In genomic region chr13:20127263-20127562, GRCh38 we compare ENCODE assay signal across 8 cellular contexts. TPM values are rescaled to one million over a fixed set of nuclear protein-coding genes. Genes with fewer than 3 reads are reported as not detected.
A peak's percentile ranks its signal among the peaks of the same experiment; 100 is the strongest.
DNase-seq lines count a peak whose midpoint lies in the region; ATAC-seq, FAIRE-seq and TF ChIP-seq lines count a peak whose summit lies in the region.

No MANE protein-coding gene starts in this region.

- H3K4me3 ChIP-seq in MG63 (peak overlapping the region; percentile 53), coronary artery (peak overlapping the region; percentile 89)
- H3K4me3 ChIP-seq in naive thymus-derived CD4-positive, alpha-beta T cell (ENCODE audit: low read length): peak overlapping the region; percentile 60

- POLR2A ChIA-PET in naive thymus-derived CD4-positive, alpha-beta T cell (lab: Charles Lee): interaction anchor here (1.0 to 1.5 kb wide), 2 partner anchors 9 to 14 kb away, joined by 3 to 4 read pairs; no protein-coding TSS in a partner anchor

- ATAC-seq in GM18873 (IDR thresholded peaks at IDR 0.05; ENCODE audit: low FRiP score, unreplicated experiment) (peak; percentile 8), HG02870 (IDR thresholded peaks at IDR 0.05; ENCODE audit: unreplicated experiment) (no peak), HG03039 (IDR thresholded peaks at IDR 0.05; ENCODE audit: unreplicated experiment) (no peak)
- peak; percentile 31 for ATAC-seq in naive thymus-derived CD4-positive, alpha-beta T cell

- FAIRE-seq in D721Med (lab: Jason Lieb, UNC): no peak

- H3K27me3 ChIP-seq in MG63: no peaks in the 10 kb centered on the region
- H3K27me3 ChIP-seq in naive thymus-derived CD4-positive, alpha-beta T cell (ENCODE audit: control insufficient read depth in 2 of 2, insufficient read depth in 2 of 2, low read length in 2 of 2): peaks cover 4 to 6% of the 10 kb centered on the region in 2 donors

- H3K9me3 Mint-ChIP-seq in naive thymus-derived CD4-positive, alpha-beta T cell: no peaks in the 10 kb centered on the region

- H3K36me3 ChIP-seq in MG63: no peaks in the 10 kb centered on the region
- no peaks in the 10 kb centered on the region for H3K36me3 ChIP-seq in naive thymus-derived CD4-positive, alpha-beta T cell (ENCODE audit: control insufficient read depth in 2 of 3, insufficient read depth in 3 of 3, low read length in 3 of 3)

- intact Hi-C loops in naive thymus-derived CD4-positive, alpha-beta T cell (cut with micrococcal nuclease): loop anchor here in 1 of 2 donors (2.0 to 5.0 kb wide), 2 partner anchors 35 to 36 kb away; no protein-coding TSS in a partner anchor

- peaks cover 4 to 45% (median 17%) of the 10 kb centered on the region in 5 donors for H3K27me3 Mint-ChIP-seq in naive thymus-derived CD4-positive, alpha-beta T cell

- CTCF ChIA-PET in naive thymus-derived CD4-positive, alpha-beta T cell (lab: Charles Lee): interaction anchor here (0.5 kb wide), 1 partner anchor 180 kb away, joined by 3 read pairs; no protein-coding TSS in a partner anchor

- no peaks in the 10 kb centered on the region for H3K9me3 ChIP-seq in MG63
- H3K9me3 ChIP-seq in naive thymus-derived CD4-positive, alpha-beta T cell (ENCODE audit: control insufficient read depth in 2 of 3, low read length in 3 of 3): no peaks in the 10 kb centered on the region

- DNase-seq in MG63: no peak
- DNase-seq in coronary artery (ENCODE audit: low spot score): peak; percentile 73
- peak in 1 of 9 donors; percentile 15 for DNase-seq in naive thymus-derived CD4-positive, alpha-beta T cell
- DNase-seq in DMS79 (lab: John Stamatoyannopoulos, UW): no peak
- DNase-seq in D721Med (ENCODE audit: insufficient read length, low spot score): no peak

- peak overlapping the region; percentile 51 to 80 (median 73) for H3K4me3 Mint-ChIP-seq in naive thymus-derived CD4-positive, alpha-beta T cell

- peaks cover 0 to 7% (median 5%) of the 10 kb centered on the region in 7 donors for H3K4me1 Mint-ChIP-seq in naive thymus-derived CD4-positive, alpha-beta T cell

- no peak overlapping the region for H3K27ac Mint-ChIP-seq in naive thymus-derived CD4-positive, alpha-beta T cell

- H3K27ac ChIP-seq in coronary artery: peak overlapping the region; percentile 85 to 93
- no peak overlapping the region for H3K27ac ChIP-seq in naive thymus-derived CD4-positive, alpha-beta T cell (ENCODE audit: low read depth, low read length)

- H3K36me3 Mint-ChIP-seq in naive thymus-derived CD4-positive, alpha-beta T cell: peaks cover 0 to 3% (median 0%) of the 10 kb centered on the region in 5 donors

- peaks cover 0 to 3% of the 10 kb centered on the region in 2 donors for H3K4me1 ChIP-seq in naive thymus-derived CD4-positive, alpha-beta T cell (ENCODE audit: control insufficient read depth in 2 of 2, insufficient read depth in 2 of 2, low read length in 2 of 2)

- TF ChIP-seq CTCF in coronary artery (IDR thresholded peaks at IDR 0.05) (no peak), D721Med (IDR thresholded peaks at IDR 0.05; ENCODE audit: insufficient read depth, missing control alignments) (no peak)

RNA-seq across cellular contexts. Expression of gene GJA3, which starts 33.6 kb away (rescaled TPM):
- 2.3 and 3.3 TPM in 2 replicates for total RNA-seq in MG63 (2014; rRNA removed; shearing (Covaris generic); ENCODE audit: low replicate concordance)
- under 1 TPM in 3 of 5 experiments, not detected in 2; 0.05 to 0.17 (median 0.08) TPM for total RNA-seq in naive thymus-derived CD4-positive, alpha-beta T cell
- under 1 TPM in 1 of 2 donors, not detected in 1; 0.06 TPM for polyA plus RNA-seq in naive thymus-derived CD4-positive, alpha-beta T cell

Comparison
In these comparisons a context has a peak if more than half of its experiments do, and no peak if none do; other contexts are left out.
1. ATAC-seq: peak in GM18873 (single experiment) and naive thymus-derived CD4-positive, alpha-beta T cell (single experiment); none in HG02870 (single experiment) and HG03039 (single experiment).
2. Peak in every context shown above with its lines, with median percentiles within 50 percentile points of each other: H3K4me3 ChIP-seq.